Comparison of ENCODE assay signal across 8 cellular contexts in the genomic region with DNA sequence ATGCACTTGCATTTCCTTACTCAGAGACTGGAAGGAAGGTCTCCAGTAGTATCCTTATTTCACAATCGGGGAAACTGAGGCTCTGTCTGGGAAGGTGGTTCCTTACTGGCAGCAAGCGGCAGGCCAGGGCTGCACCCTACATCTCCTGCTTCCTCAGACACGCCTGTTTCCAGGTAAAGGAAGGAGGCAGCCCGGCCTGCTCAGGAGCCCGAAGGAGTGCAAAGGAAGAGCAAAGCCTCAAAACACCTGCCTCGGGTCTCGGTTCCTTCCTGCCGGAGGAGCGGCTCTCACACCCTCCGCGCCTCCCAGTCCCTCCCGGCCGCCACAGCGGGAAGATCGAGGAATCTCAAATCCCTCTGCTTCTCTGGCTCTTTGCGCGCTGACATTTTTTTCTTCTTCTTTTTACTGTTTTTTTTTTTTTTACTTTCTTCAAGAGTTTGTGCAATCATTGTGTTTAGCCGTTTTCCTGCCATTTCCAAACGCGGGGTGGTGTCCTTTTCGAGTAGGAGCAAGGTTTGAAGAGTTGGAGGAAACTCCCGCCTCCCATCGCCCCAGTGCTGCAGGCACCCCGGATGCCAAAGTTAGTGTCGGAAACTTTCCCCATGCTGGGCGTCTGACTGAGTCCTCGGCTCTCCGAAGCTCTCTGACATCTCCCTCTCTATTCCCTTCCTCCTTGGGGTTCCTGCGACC. TPM values are rescaled to one million over a fixed set of nuclear protein-coding genes. Genes with fewer than 3 reads are reported as not detected.
DNase-seq lines count a peak whose midpoint lies in the region; ATAC-seq and TF ChIP-seq lines count a peak whose summit lies in the region.

No MANE protein-coding gene starts in this region.

- peak; percentile 4 for TF ChIP-seq CTCF in CD8-positive, alpha-beta T cell (IDR thresholded peaks at IDR 0.05)
- TF ChIP-seq CTCF in WTC11 (IDR thresholded peaks at IDR 0.05), result no peak
- peak; percentile 1 for TF ChIP-seq CTCF in foreskin fibroblast (IDR thresholded peaks at IDR 0.05; ENCODE audit: low read depth, low read length)
- TF ChIP-seq CTCF in osteocyte (IDR thresholded peaks at IDR 0.05), result no peak

- no peak overlapping the region for H3K27ac Mint-ChIP-seq in CD8-positive, alpha-beta T cell
- H3K27ac Mint-ChIP-seq in WTC11, result no peak overlapping the region
- H3K27ac Mint-ChIP-seq in osteocyte (ENCODE audit: unreplicated experiment), result peak overlapping the region; percentile 8

- no peaks in the 10 kb centered on the region for H3K36me3 Mint-ChIP-seq in CD8-positive, alpha-beta T cell
- H3K36me3 Mint-ChIP-seq in WTC11, result 0 out of 2 replicates have a peak, but pooled peaks cover 4% of the 10 kb centered on the region
- no peaks in the 10 kb centered on the region for H3K36me3 Mint-ChIP-seq in osteocyte (ENCODE audit: unreplicated experiment)

- peak overlapping the region; percentile 76 for H3K4me3 Mint-ChIP-seq in CD8-positive, alpha-beta T cell
- H3K4me3 Mint-ChIP-seq in WTC11 (peak overlapping the region; percentile 79), osteocyte (ENCODE audit: unreplicated experiment) (peak overlapping the region; percentile 77)

- intact Hi-C loops in CD8-positive, alpha-beta T cell (cut with DNase I, micrococcal nuclease), result loop anchor here in 1 of 2 experiments (1.0 kb wide), 1 partner anchor 52 kb away; no protein-coding TSS in a partner anchor

- POLR2A ChIA-PET in CD8-positive, alpha-beta T cell (lab: Charles Lee), result no interaction called here
- POLR2A ChIA-PET in WTC11 (lab: Charles Lee), result no interaction called here

- no peak overlapping the region for H3K27ac ChIP-seq in CD8-positive, alpha-beta T cell (ENCODE audit: low read depth, low read length)

- H3K4me1 Mint-ChIP-seq in CD8-positive, alpha-beta T cell (ENCODE audit: low read depth), result peaks cover 21% of the 10 kb centered on the region
- H3K4me1 Mint-ChIP-seq in WTC11, result peaks cover 33% of the 10 kb centered on the region
- peaks cover 35% of the 10 kb centered on the region for H3K4me1 Mint-ChIP-seq in osteocyte (ENCODE audit: unreplicated experiment)

- peaks cover 18% of the 10 kb centered on the region for H3K27me3 ChIP-seq in CD8-positive, alpha-beta T cell (ENCODE audit: insufficient read depth, low read length)

- peaks cover 13% of the 10 kb centered on the region for H3K4me1 ChIP-seq in CD8-positive, alpha-beta T cell (ENCODE audit: insufficient read depth, low read length)

- H3K27me3 Mint-ChIP-seq in CD8-positive, alpha-beta T cell (ENCODE audit: low read depth), result peaks cover 50% of the 10 kb centered on the region
- H3K27me3 Mint-ChIP-seq in WTC11 (ENCODE audit: low read depth), result peaks cover 80% of the 10 kb centered on the region
- peaks cover 30% of the 10 kb centered on the region for H3K27me3 Mint-ChIP-seq in osteocyte (ENCODE audit: unreplicated experiment)

- peaks cover 4% of the 10 kb centered on the region for H3K9me3 Mint-ChIP-seq in CD8-positive, alpha-beta T cell
- H3K9me3 Mint-ChIP-seq in WTC11 (peaks cover 10% of the 10 kb centered on the region), osteocyte (ENCODE audit: unreplicated experiment) (peaks cover 8% of the 10 kb centered on the region)

- no peaks in the 10 kb centered on the region for H3K9me3 ChIP-seq in CD8-positive, alpha-beta T cell (ENCODE audit: low read length)

- DNase-seq in CD8-positive, alpha-beta T cell, result no peak
- DNase-seq in WTC11 (ENCODE audit: low spot score), result peak; percentile 50
- peak; percentile 47 to 78 for DNase-seq in foreskin fibroblast
- no peak for DNase-seq in osteocyte (ENCODE audit: extremely low spot score, unreplicated experiment)
- DNase-seq in DMS153 treated with DMSO at 0.1 percent for 48 hours (lab: John Stamatoyannopoulos, UW; ENCODE audit: unreplicated experiment), result no peak
- no peak for DNase-seq in NCI-H1092 (lab: John Stamatoyannopoulos, UW)

- CTCF ChIA-PET in CD8-positive, alpha-beta T cell (lab: Charles Lee), result interaction anchor here (0.9 kb wide), 1 partner anchor 8 kb away, joined by 3 read pairs; no protein-coding TSS in a partner anchor
- CTCF ChIA-PET in WTC11 (lab: Charles Lee), result interaction anchor here (0.7 to 2.8 kb wide), 11 partner anchors 9 to 218 kb away, joined by 3 to 11 read pairs (median 5); no protein-coding TSS in a partner anchor

- H3K36me3 ChIP-seq in CD8-positive, alpha-beta T cell (ENCODE audit: insufficient read depth, low read length), result no peaks in the 10 kb centered on the region

- no peak for ATAC-seq in CD8-positive, alpha-beta T cell
- ATAC-seq in HG02642 (IDR thresholded peaks at IDR 0.05; ENCODE audit: poor library complexity, unreplicated experiment), result peak; percentile 16
- ATAC-seq in WTC11, result peak; percentile 40
- ATAC-seq in GM21447 (IDR thresholded peaks at IDR 0.05; ENCODE audit: unreplicated experiment), result no peak

- peak overlapping the region; percentile 47 for H3K4me3 ChIP-seq in CD8-positive, alpha-beta T cell (ENCODE audit: low read depth, low read length)
- H3K4me3 ChIP-seq in foreskin fibroblast (ENCODE audit: low read depth in 1 of 2, low read length in 2 of 2), result peak overlapping the region; percentile 39 to 56

TF ChIP-seq in WTC11, 78 proteins besides CTCF, POLR2A, EP300 and RAD21:
- TF ChIP-seq, protein P1, sequence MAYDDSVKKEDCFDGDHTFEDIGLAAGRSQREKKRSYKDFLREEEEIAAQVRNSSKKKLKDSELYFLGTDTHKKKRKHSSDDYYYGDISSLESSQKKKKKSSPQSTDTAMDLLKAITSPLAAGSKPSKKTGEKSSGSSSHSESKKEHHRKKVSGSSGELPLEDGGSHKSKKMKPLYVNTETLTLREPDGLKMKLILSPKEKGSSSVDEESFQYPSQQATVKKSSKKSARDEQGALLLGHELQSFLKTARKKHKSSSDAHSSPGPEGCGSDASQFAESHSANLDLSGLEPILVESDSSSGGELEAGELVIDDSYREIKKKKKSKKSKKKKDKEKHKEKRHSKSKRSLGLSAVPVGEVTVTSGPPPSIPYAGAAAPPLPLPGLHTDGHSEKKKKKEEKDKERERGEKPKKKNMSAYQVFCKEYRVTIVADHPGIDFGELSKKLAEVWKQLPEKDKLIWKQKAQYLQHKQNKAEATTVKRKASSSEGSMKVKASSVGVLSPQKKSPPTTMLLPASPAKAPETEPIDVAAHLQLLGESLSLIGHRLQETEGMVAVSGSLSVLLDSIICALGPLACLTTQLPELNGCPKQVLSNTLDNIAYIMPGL (CRISPR knock-in tag; IDR thresholded peaks at IDR 0.05), result 0 out of 2 replicates have a peak, but pooled peaks have one; percentile 3
- TF ChIP-seq, protein P2, sequence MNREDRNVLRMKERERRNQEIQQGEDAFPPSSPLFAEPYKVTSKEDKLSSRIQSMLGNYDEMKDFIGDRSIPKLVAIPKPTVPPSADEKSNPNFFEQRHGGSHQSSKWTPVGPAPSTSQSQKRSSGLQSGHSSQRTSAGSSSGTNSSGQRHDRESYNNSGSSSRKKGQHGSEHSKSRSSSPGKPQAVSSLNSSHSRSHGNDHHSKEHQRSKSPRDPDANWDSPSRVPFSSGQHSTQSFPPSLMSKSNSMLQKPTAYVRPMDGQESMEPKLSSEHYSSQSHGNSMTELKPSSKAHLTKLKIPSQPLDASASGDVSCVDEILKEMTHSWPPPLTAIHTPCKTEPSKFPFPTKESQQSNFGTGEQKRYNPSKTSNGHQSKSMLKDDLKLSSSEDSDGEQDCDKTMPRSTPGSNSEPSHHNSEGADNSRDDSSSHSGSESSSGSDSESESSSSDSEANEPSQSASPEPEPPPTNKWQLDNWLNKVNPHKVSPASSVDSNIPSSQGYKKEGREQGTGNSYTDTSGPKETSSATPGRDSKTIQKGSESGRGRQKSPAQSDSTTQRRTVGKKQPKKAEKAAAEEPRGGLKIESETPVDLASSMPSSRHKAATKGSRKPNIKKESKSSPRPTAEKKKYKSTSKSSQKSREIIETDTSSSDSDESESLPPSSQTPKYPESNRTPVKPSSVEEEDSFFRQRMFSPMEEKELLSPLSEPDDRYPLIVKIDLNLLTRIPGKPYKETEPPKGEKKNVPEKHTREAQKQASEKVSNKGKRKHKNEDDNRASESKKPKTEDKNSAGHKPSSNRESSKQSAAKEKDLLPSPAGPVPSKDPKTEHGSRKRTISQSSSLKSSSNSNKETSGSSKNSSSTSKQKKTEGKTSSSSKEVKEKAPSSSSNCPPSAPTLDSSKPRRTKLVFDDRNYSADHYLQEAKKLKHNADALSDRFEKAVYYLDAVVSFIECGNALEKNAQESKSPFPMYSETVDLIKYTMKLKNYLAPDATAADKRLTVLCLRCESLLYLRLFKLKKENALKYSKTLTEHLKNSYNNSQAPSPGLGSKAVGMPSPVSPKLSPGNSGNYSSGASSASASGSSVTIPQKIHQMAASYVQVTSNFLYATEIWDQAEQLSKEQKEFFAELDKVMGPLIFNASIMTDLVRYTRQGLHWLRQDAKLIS (CRISPR knock-in tag; IDR thresholded peaks at IDR 0.05; ENCODE audit: borderline replicate concordance), result no peak

RNA-seq across cellular contexts. Expression of a gene that starts 1.0 kb away (rescaled TPM):
- total RNA-seq in CD8-positive, alpha-beta T cell, result not detected
- total RNA-seq in WTC11 (2021), result not detected in 3 replicates
- total RNA-seq in osteocyte, result 0.64 and 1.1 TPM in 2 replicates

Comparison
In these comparisons a context has a peak if more than half of its experiments do, and no peak if none do; other contexts are left out.
1. ATAC-seq: peak in HG02642 (single experiment) and WTC11 (single experiment); none in CD8-positive, alpha-beta T cell (single experiment) and GM21447 (single experiment).
2. DNase-seq: peak in WTC11 (single experiment) and foreskin fibroblast (2 of 2); none in CD8-positive, alpha-beta T cell (0 of 7), osteocyte (single experiment), DMS153 treated with DMSO at 0.1 percent for 48 hours (single experiment) and NCI-H1092 (single experiment).
3. CTCF ChIP-seq: peak in CD8-positive, alpha-beta T cell (single experiment) and foreskin fibroblast (single experiment); none in WTC11 (single experiment) and osteocyte (single experiment).
4. Peak in every context shown above with its lines, with median percentiles within 50 percentile points of each other: H3K4me3 Mint-ChIP-seq.